Comparison of ENCODE assay signal across 26 cellular contexts in the genomic region with DNA sequence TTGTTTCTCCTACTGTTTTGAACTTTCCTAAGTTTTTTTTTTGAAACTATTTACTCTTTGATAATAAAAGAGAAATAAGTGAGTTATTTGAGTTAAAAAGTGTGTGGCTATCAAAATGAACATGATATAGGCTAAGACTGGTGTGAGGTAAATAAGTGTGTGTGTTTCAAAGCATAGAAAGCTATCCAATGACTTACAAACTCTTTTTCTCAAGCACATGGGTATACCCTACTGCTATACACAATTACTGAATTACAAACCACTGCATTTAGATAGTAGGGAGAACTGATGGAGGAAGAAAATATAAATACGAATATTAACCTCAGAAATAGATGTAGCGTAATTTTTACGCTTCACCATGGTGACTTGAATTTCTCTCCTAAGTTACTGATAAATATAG.
"Had no signal": no experiment of that assay in that cellular context is flagged by ENCODE, and none has a peak within 500 bp of the region (broad histone marks: within the 10 kb centered on the region; RNA-seq: fewer than 3 reads in every experiment).

No MANE protein-coding gene starts in this region.

- ATAC-seq: activated CD4-positive, alpha-beta T cell treated with anti-CD3 and anti-CD28 coated beads for 36 hours; activated T-cell treated with anti-CD3 and anti-CD28 coated beads, Interleukin-2, amount 50 U/mL, for 4 hours; activated T-helper 17 cell treated with anti-CD3 and anti-CD28 coated beads, Interleukin-2, amount 50 U/mL, for 72 hours; body of pancreas; gastroesophageal sphincter had no signal

- H3K36me3 ChIP-seq: esophagus squamous epithelium, gastroesophageal sphincter had no signal

- H3K27me3 Mint-ChIP-seq: activated CD4-positive, alpha-beta memory T cell treated with anti-CD3 and anti-CD28 coated beads for 36 hours; activated CD4-positive, alpha-beta T cell treated with anti-CD3 and anti-CD28 coated beads for 36 hours; activated CD4-positive, alpha-beta T cell treated with anti-CD3 and anti-CD28 coated beads, Interleukin-2, amount 10 ng/mL, durations not matched to agents 24 days and 14 days; activated naive CD8-positive, alpha-beta T cell; activated T-helper 17 cell treated with anti-CD3 and anti-CD28 coated beads, Interleukin-2, amount 50 U/mL, for 72 hours had no signal

- H3K4me1 Mint-ChIP-seq: activated CD4-positive, alpha-beta T cell treated with anti-CD3 and anti-CD28 coated beads for 36 hours; activated CD4-positive, alpha-beta T cell treated with anti-CD3 and anti-CD28 coated beads, Interleukin-2, amount 10 ng/mL, durations not matched to agents 24 days and 14 days; activated T-helper 17 cell treated with anti-CD3 and anti-CD28 coated beads, Interleukin-2, amount 50 U/mL, for 72 hours had no signal

- DNase-seq: activated CD4-positive, alpha-beta memory T cell treated with anti-CD3 and anti-CD28 coated beads for 36 hours; activated CD4-positive, alpha-beta T cell treated with anti-CD3 and anti-CD28 coated beads for 36 hours; activated CD4-positive, alpha-beta T cell treated with anti-CD3 and anti-CD28 coated beads, Interleukin-2, amount 10 ng/mL, durations not matched to agents 24 days and 14 days; activated CD4-positive, CD25-positive, alpha-beta regulatory T cell; activated CD4-positive, CD25-positive, alpha-beta regulatory T cell treated with anti-CD3 and anti-CD28 coated beads, Interleukin-2, amount 50 U/mL, for 72 hours; activated CD8-positive, alpha-beta memory T cell treated with anti-CD3 and anti-CD28 coated beads for 24 hours; activated effector memory CD4-positive, alpha-beta T cell treated with Interleukin-2 at 50 U/mL for 16 hours; activated gamma-delta T cell treated with Interleukin-2 at 50 U/mL for 16 hours; activated naive CD4-positive, alpha-beta T cell treated with anti-CD3 and anti-CD28 coated beads, Interleukin-2, amount 50 U/mL, for 16 hours; activated naive CD4-positive, alpha-beta T cell treated with Interleukin-2 at 50 U/mL for 16 hours; activated T-cell treated with anti-CD3 and anti-CD28 coated beads, Interleukin-2, amount 50 U/mL, for 4 hours; amniotic stem cell; aorta; body of pancreas; caudate nucleus; cortex of kidney; dermis blood vessel endothelial cell; effector CD4-positive, alpha-beta T cell; esophagus squamous epithelium; foreskin melanocyte; head of caudate nucleus; T-helper 2 cell had no signal

- H3K9me3 Mint-ChIP-seq: activated CD4-positive, alpha-beta T cell treated with anti-CD3 and anti-CD28 coated beads, Interleukin-2, amount 10 ng/mL, durations not matched to agents 24 days and 14 days had no signal

- H3K27me3 ChIP-seq: body of pancreas, esophagus squamous epithelium, gastroesophageal sphincter had no signal

- H3K4me1 ChIP-seq: body of pancreas, esophagus squamous epithelium, gastroesophageal sphincter had no signal

- H3K4me3 ChIP-seq: body of pancreas, esophagus squamous epithelium, gastroesophageal sphincter had no signal

- H3K27ac Mint-ChIP-seq: activated CD4-positive, alpha-beta memory T cell treated with anti-CD3 and anti-CD28 coated beads for 36 hours; activated CD4-positive, alpha-beta T cell treated with anti-CD3 and anti-CD28 coated beads for 36 hours; activated CD4-positive, alpha-beta T cell treated with anti-CD3 and anti-CD28 coated beads, Interleukin-2, amount 10 ng/mL, durations not matched to agents 24 days and 14 days; activated naive CD8-positive, alpha-beta T cell; activated T-helper 17 cell treated with anti-CD3 and anti-CD28 coated beads, Interleukin-2, amount 50 U/mL, for 72 hours had no signal

- H3K4me3 Mint-ChIP-seq: activated CD4-positive, alpha-beta memory T cell treated with anti-CD3 and anti-CD28 coated beads for 36 hours; activated CD4-positive, alpha-beta T cell treated with anti-CD3 and anti-CD28 coated beads for 36 hours; activated CD4-positive, alpha-beta T cell treated with anti-CD3 and anti-CD28 coated beads, Interleukin-2, amount 10 ng/mL, durations not matched to agents 24 days and 14 days; activated naive CD8-positive, alpha-beta T cell; activated T-cell treated with anti-CD3 and anti-CD28 coated beads, Interleukin-2, amount 50 U/mL, for 4 hours; activated T-helper 17 cell treated with anti-CD3 and anti-CD28 coated beads, Interleukin-2, amount 50 U/mL, for 72 hours had no signal

- H3K27ac ChIP-seq: body of pancreas, epithelial cell of prostate, esophagus squamous epithelium, gastroesophageal sphincter had no signal

- H3K9me3 ChIP-seq: body of pancreas, esophagus squamous epithelium, gastroesophageal sphincter had no signal

- H3K36me3 Mint-ChIP-seq: activated CD4-positive, alpha-beta memory T cell treated with anti-CD3 and anti-CD28 coated beads for 36 hours; activated naive CD8-positive, alpha-beta T cell had no signal
